9 cellular contexts compared by ENCODE assay signal in genomic region chr10:80480373-80480772, GRCh38. TPM values are rescaled to one million over a fixed set of nuclear protein-coding genes. Genes with fewer than 3 reads are reported as not detected.
DNase-seq lines count a peak whose midpoint lies in the region; ATAC-seq, FAIRE-seq and TF ChIP-seq lines count a peak whose summit lies in the region.
"Not testable (repeated sequence)": the region's sequence is repeated elsewhere in the genome, so short reads cannot be mapped to it uniquely, and the experiment has no call there.
"Had no signal": no experiment of that assay in that cellular context is flagged by ENCODE, and none has a peak within 500 bp of the region (broad histone marks: within the 10 kb centered on the region; RNA-seq: fewer than 3 reads in every experiment).

No MANE protein-coding gene starts in this region.

- not testable (repeated sequence) for ATAC-seq in T-cell (replicated peaks in 1 of 4); effector memory CD8-positive, alpha-beta T cell (replicated peaks); natural killer cell

- DNase-seq in CD4-positive, alpha-beta memory T cell: peak in 1 of 5 donors; percentile 4
- DNase-seq in T-cell; activated CD4-positive, alpha-beta memory T cell treated with anti-CD3 and anti-CD28 coated beads for 36 hours; activated naive CD4-positive, alpha-beta T cell treated with anti-CD3 and anti-CD28 coated beads, Interleukin-2, amount 10 ng/mL, durations not matched to agents 7 days and 5 days; astrocyte (ENCODE audit: low read depth); effector memory CD8-positive, alpha-beta T cell; natural killer cell: not testable (repeated sequence)

- peaks cover 48% of the 10 kb centered on the region for H4K20me1 ChIP-seq in astrocyte (ENCODE audit: insufficient read depth, low read length)

- POLR2A ChIA-PET in CD4-positive, alpha-beta memory T cell (lab: Charles Lee; ENCODE audit: partially characterized antibody): interaction anchor here (1.1 to 14.7 kb wide), 2 partner anchors 16 to 17 kb away, joined by 3 to 906 read pairs; partner anchors contain the start of gene TSPAN14
- POLR2A ChIA-PET in T-cell (lab: Charles Lee); activated CD4-positive, alpha-beta memory T cell treated with anti-CD3 and anti-CD28 coated beads for 36 hours (lab: Charles Lee): not testable (repeated sequence)

- H3K4me1 ChIP-seq in CD4-positive, alpha-beta memory T cell (ENCODE audit: insufficient read depth, low read length): peaks cover 79% of the 10 kb centered on the region
- H3K4me1 ChIP-seq in astrocyte (ENCODE audit: insufficient read depth, low read length): not testable (repeated sequence)

- H3K9me3 ChIP-seq in CD4-positive, alpha-beta memory T cell (ENCODE audit: control insufficient read depth in 1 of 2, low read length in 2 of 2); astrocyte (ENCODE audit: insufficient read depth, low read depth, low read length): not testable (repeated sequence)

- H3K36me3 Mint-ChIP-seq in CD4-positive, alpha-beta memory T cell: peaks cover 50 to 52% of the 10 kb centered on the region in 2 donors
- H3K36me3 Mint-ChIP-seq in T-cell (peaks cover 45% of the 10 kb centered on the region), astrocyte (ENCODE audit: low read depth, unreplicated experiment) (peaks cover 20% of the 10 kb centered on the region)
- H3K36me3 Mint-ChIP-seq in activated CD4-positive, alpha-beta memory T cell treated with anti-CD3 and anti-CD28 coated beads for 36 hours: peaks cover 24% of the 10 kb centered on the region
- peaks cover 67% of the 10 kb centered on the region for H3K36me3 Mint-ChIP-seq in activated naive CD4-positive, alpha-beta T cell treated with anti-CD3 and anti-CD28 coated beads, Interleukin-2, amount 10 ng/mL, durations not matched to agents 7 days and 5 days
- H3K36me3 Mint-ChIP-seq in effector memory CD8-positive, alpha-beta T cell (ENCODE audit: insufficient read depth): peaks cover 65% of the 10 kb centered on the region
- H3K36me3 Mint-ChIP-seq in natural killer cell: not testable (repeated sequence)

- H3K9me3 Mint-ChIP-seq in CD4-positive, alpha-beta memory T cell: peaks cover 0 to 11% (median 3%) of the 10 kb centered on the region in 8 donors
- not testable (repeated sequence) for H3K9me3 Mint-ChIP-seq in T-cell; activated CD4-positive, alpha-beta memory T cell treated with anti-CD3 and anti-CD28 coated beads for 36 hours; activated naive CD4-positive, alpha-beta T cell treated with anti-CD3 and anti-CD28 coated beads, Interleukin-2, amount 10 ng/mL, durations not matched to agents 7 days and 5 days; astrocyte (ENCODE audit: unreplicated experiment); effector memory CD8-positive, alpha-beta T cell; natural killer cell

- not testable (repeated sequence) for FAIRE-seq in astrocyte (lab: Jason Lieb, UNC)

- not testable (repeated sequence) for H3K4me2 ChIP-seq in astrocyte (ENCODE audit: low read length)

- CTCF ChIA-PET in CD4-positive, alpha-beta memory T cell (lab: Charles Lee; ENCODE audit: partially characterized antibody); T-cell (lab: Charles Lee); activated CD4-positive, alpha-beta memory T cell treated with anti-CD3 and anti-CD28 coated beads for 36 hours (lab: Charles Lee); activated naive CD4-positive, alpha-beta T cell treated with anti-CD3 and anti-CD28 coated beads, Interleukin-2, amount 10 ng/mL, durations not matched to agents 7 days and 5 days (lab: Charles Lee): not testable (repeated sequence)

- TF ChIP-seq CTCF in astrocyte (IDR thresholded peaks at IDR 0.05; ENCODE audit: insufficient read depth, low read depth, low read length); natural killer cell (IDR thresholded peaks at IDR 0.05): not testable (repeated sequence)

- not testable (repeated sequence) for H3K4me3 ChIP-seq in CD4-positive, alpha-beta memory T cell (ENCODE audit: low read length in 2 of 2); astrocyte (ENCODE audit: insufficient read depth, low read depth, low read length)

- peak overlapping the region in 1 of 8 donors; percentile 73 for H3K4me3 Mint-ChIP-seq in CD4-positive, alpha-beta memory T cell
- not testable (repeated sequence) for H3K4me3 Mint-ChIP-seq in T-cell; activated CD4-positive, alpha-beta memory T cell treated with anti-CD3 and anti-CD28 coated beads for 36 hours; activated naive CD4-positive, alpha-beta T cell treated with anti-CD3 and anti-CD28 coated beads, Interleukin-2, amount 10 ng/mL, durations not matched to agents 7 days and 5 days; astrocyte (ENCODE audit: unreplicated experiment); effector memory CD8-positive, alpha-beta T cell; natural killer cell

- intact Hi-C loops in CD4-positive, alpha-beta memory T cell (cut with micrococcal nuclease); natural killer cell (cut with micrococcal nuclease): not testable (repeated sequence)
- intact Hi-C loops in activated CD4-positive, alpha-beta memory T cell treated with anti-CD3 and anti-CD28 coated beads for 36 hours (cut with micrococcal nuclease): loop anchor here (10.0 kb wide), 1 partner anchor 406 kb away; the partner anchor contains the start of gene TMEM254

- peaks cover 82% of the 10 kb centered on the region for H3K79me2 ChIP-seq in astrocyte (ENCODE audit: insufficient read depth, low read length)

- H3K4me1 Mint-ChIP-seq in CD4-positive, alpha-beta memory T cell: peaks cover 53 to 82% (median 70%) of the 10 kb centered on the region in 4 donors
- peaks cover 76 to 85% (median 78%) of the 10 kb centered on the region in 3 donors for H3K4me1 Mint-ChIP-seq in T-cell
- H3K4me1 Mint-ChIP-seq in activated CD4-positive, alpha-beta memory T cell treated with anti-CD3 and anti-CD28 coated beads for 36 hours (ENCODE audit: low read depth): peaks cover 71% of the 10 kb centered on the region
- peaks cover 72% of the 10 kb centered on the region for H3K4me1 Mint-ChIP-seq in activated naive CD4-positive, alpha-beta T cell treated with anti-CD3 and anti-CD28 coated beads, Interleukin-2, amount 10 ng/mL, durations not matched to agents 7 days and 5 days
- peaks cover 39% of the 10 kb centered on the region for H3K4me1 Mint-ChIP-seq in astrocyte (ENCODE audit: low read depth, unreplicated experiment)
- peaks cover 42 to 61% of the 10 kb centered on the region in 2 donors for H3K4me1 Mint-ChIP-seq in effector memory CD8-positive, alpha-beta T cell (ENCODE audit: low read depth in 2 of 2)
- H3K4me1 Mint-ChIP-seq in natural killer cell: peaks cover 64 to 70% of the 10 kb centered on the region in 2 donors

- not testable (repeated sequence) for H3K27ac ChIP-seq in CD4-positive, alpha-beta memory T cell (ENCODE audit: low read depth, low read length); astrocyte (ENCODE audit: low read depth, low read length)

- H3K36me3 ChIP-seq in CD4-positive, alpha-beta memory T cell (ENCODE audit: insufficient read depth, low read length): peaks cover 16% of the 10 kb centered on the region
- not testable (repeated sequence) for H3K36me3 ChIP-seq in astrocyte (ENCODE audit: insufficient read depth, low read length)

- not testable (repeated sequence) for H3K27me3 ChIP-seq in CD4-positive, alpha-beta memory T cell (ENCODE audit: insufficient read depth, low read length); astrocyte (ENCODE audit: insufficient read depth, low read length)

- not testable (repeated sequence) for H3K9ac ChIP-seq in astrocyte (ENCODE audit: low read length)

- H2AFZ ChIP-seq in astrocyte (ENCODE audit: low read depth, low read length): not testable (repeated sequence)

- H3K27me3 Mint-ChIP-seq in CD4-positive, alpha-beta memory T cell; T-cell; activated CD4-positive, alpha-beta memory T cell treated with anti-CD3 and anti-CD28 coated beads for 36 hours; activated naive CD4-positive, alpha-beta T cell treated with anti-CD3 and anti-CD28 coated beads, Interleukin-2, amount 10 ng/mL, durations not matched to agents 7 days and 5 days; astrocyte (ENCODE audit: low read depth, unreplicated experiment); effector memory CD8-positive, alpha-beta T cell; natural killer cell (ENCODE audit: low read depth in 2 of 2): not testable (repeated sequence)

- peak overlapping the region in 6 of 7 donors; percentile 52 to 87 (median 74) for H3K27ac Mint-ChIP-seq in CD4-positive, alpha-beta memory T cell
- H3K27ac Mint-ChIP-seq in T-cell: peak overlapping the region; percentile 86
- peak overlapping the region; percentile 62 for H3K27ac Mint-ChIP-seq in activated CD4-positive, alpha-beta memory T cell treated with anti-CD3 and anti-CD28 coated beads for 36 hours
- H3K27ac Mint-ChIP-seq in activated naive CD4-positive, alpha-beta T cell treated with anti-CD3 and anti-CD28 coated beads, Interleukin-2, amount 10 ng/mL, durations not matched to agents 7 days and 5 days: peak overlapping the region; percentile 7
- H3K27ac Mint-ChIP-seq in astrocyte (ENCODE audit: unreplicated experiment): peak overlapping the region; percentile 69
- H3K27ac Mint-ChIP-seq in effector memory CD8-positive, alpha-beta T cell: peak overlapping the region; percentile 32 to 88
- peak overlapping the region; percentile 40 to 87 for H3K27ac Mint-ChIP-seq in natural killer cell

RNA-seq across cellular contexts. Expression of gene TSPAN14, which starts 26.3 kb away (rescaled TPM):
- total RNA-seq in CD4-positive, alpha-beta memory T cell: 100 to 1,000 TPM; 151 to 153 TPM
- 100 to 1,000 TPM; 148 to 246 TPM for polyA plus RNA-seq in CD4-positive, alpha-beta memory T cell
- 100 to 1,000 TPM; 130 to 204 (median 194) TPM for total RNA-seq in T-cell
- total RNA-seq in activated CD4-positive, alpha-beta memory T cell treated with anti-CD3 and anti-CD28 coated beads for 36 hours: 10 to 100 TPM; 48.9 to 51.8 TPM
- 134 and 140 TPM in 2 replicates for total RNA-seq in astrocyte
- total RNA-seq in natural killer cell: 100 to 1,000 TPM; 126 to 180 (median 173) TPM

RNA-seq across cellular contexts. Expression of gene SH2D4B, which starts 57.3 kb away (rescaled TPM):
- total RNA-seq in CD4-positive, alpha-beta memory T cell: under 1 TPM; 0.17 TPM
- polyA plus RNA-seq in CD4-positive, alpha-beta memory T cell: not detected
- total RNA-seq in T-cell (under 1 TPM; 0.12 to 0.26 (median 0.23) TPM), astrocyte (0.07 TPM in 1 of 2 replicates, not detected in the other), natural killer cell (under 1 TPM; 0.19 to 0.30 (median 0.27) TPM)
- under 1 TPM in 1 of 2 experiments, not detected in 1; 0.12 TPM for total RNA-seq in activated CD4-positive, alpha-beta memory T cell treated with anti-CD3 and anti-CD28 coated beads for 36 hours
- total RNA-seq: GM23338, HFFc6 had no signal

Comparison
In these comparisons a context has a peak if more than half of its experiments do, and no peak if none do; other contexts are left out.
1. H3K27ac Mint-ChIP-seq: peak in every context shown above with its lines; median percentile 86 in T-cell; 74 in CD4-positive, alpha-beta memory T cell; 69 in astrocyte; 64 in natural killer cell; 62 in activated CD4-positive, alpha-beta memory T cell treated with anti-CD3 and anti-CD28 coated beads for 36 hours; 60 in effector memory CD8-positive, alpha-beta T cell; 7 in activated naive CD4-positive, alpha-beta T cell treated with anti-CD3 and anti-CD28 coated beads, Interleukin-2, amount 10 ng/mL, durations not matched to agents 7 days and 5 days.